8 cellular contexts compared by ENCODE assay signal in the genomic region with DNA sequence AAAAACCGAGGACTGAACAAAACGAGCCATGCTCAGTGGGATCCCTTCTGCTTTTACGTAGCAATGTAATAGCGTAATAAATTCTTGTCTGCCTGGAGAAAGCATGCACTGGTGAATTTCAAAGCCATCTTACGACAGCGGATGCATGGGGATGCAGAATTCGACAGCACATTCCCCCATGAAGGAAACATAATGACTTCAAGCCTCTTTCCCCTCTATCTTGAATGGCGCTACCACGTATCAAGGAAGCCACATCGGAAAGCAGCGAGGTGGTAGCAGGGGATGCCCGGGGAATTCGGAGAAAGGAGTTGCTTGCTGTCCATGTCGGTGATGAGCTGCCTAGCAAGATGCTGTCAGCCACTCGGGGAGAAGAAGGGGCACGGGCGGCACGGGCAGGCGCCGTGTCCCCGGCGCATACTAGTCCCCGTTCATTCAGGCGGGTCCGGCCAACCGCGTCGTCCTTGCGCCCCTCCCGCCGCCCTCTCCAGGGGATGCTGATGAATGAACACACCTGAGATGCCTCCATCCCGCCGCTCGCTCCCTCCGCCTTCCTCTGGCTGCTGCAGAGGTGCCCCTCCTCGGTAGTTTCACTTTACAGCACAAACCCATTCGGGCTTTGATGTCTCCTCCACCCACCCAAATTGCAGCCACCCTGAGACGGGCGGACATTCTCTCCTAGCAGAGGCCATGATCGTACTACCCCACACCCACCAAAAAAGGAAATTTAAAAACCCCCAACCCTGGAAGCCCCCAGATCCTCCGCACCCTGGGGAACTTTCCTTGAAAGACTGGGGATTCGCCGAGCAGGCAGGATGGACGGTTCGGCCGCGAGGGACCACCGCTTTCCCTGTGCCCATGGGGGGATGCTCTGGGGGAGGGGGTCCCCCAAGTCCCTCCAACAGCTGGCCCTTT. TPM values are rescaled to one million over a fixed set of nuclear protein-coding genes. Genes with fewer than 3 reads are reported as not detected.
DNase-seq lines count a peak whose midpoint lies in the region; ATAC-seq and TF ChIP-seq lines count a peak whose summit lies in the region.

No MANE protein-coding gene starts in this region.

- TF ChIP-seq POLR2A in ovary (IDR thresholded peaks at IDR 0.05) (no peak), upper lobe of left lung (IDR thresholded peaks at IDR 0.05) (no peak)

- BruUV-seq in A673 (replicated peaks; lab: Mats Ljungman, UMichigan) = no TSS peak

- ATAC-seq in upper lobe of left lung (ENCODE audit: low FRiP score in 2 of 2) = peak; percentile 19 to 44

- 1% methylated on average over 48 of the region's 48 CpGs for WGBS in ovary, 3 donors
- 6 to 7% methylated on average over 32 to 39 of the region's 48 CpGs for WGBS in upper lobe of left lung, 2 donors

- no peaks in the 10 kb centered on the region for H3K4me1 ChIP-seq in A673 (ENCODE audit: insufficient read depth, low read length, poor library complexity, severe bottlenecking)
- H3K4me1 ChIP-seq in OCI-LY3 (ENCODE audit: low read length) = 0 out of 2 replicates have a peak, but pooled peaks cover 7% of the 10 kb centered on the region
- H3K4me1 ChIP-seq in ovary (ENCODE audit: insufficient read depth) = no peaks in the 10 kb centered on the region
- peaks cover 4 to 27% (median 9%) of the 10 kb centered on the region in 4 donors for H3K4me1 ChIP-seq in upper lobe of left lung

- no peaks in the 10 kb centered on the region for H4K20me1 ChIP-seq in OCI-LY3 (ENCODE audit: insufficient read depth, low read length)

- peak overlapping the region; percentile 74 for H2AFZ ChIP-seq in OCI-LY3 (ENCODE audit: low read depth, low read length)

- H3K9me3 ChIP-seq in A673 (ENCODE audit: low read depth, low read length, poor library complexity, severe bottlenecking) (no peaks in the 10 kb centered on the region), OCI-LY3 (ENCODE audit: insufficient read depth, low read length) (no peaks in the 10 kb centered on the region), ovary (no peaks in the 10 kb centered on the region), upper lobe of left lung (no peaks in the 10 kb centered on the region)

- DNase-seq in A673 (ENCODE audit: low spot score) (peak; percentile 17), GM19240 (ENCODE audit: insufficient read length, low spot score) (peak; percentile 35), globus pallidus (ENCODE audit: low spot score) (peak; percentile 48), ovary (peak; percentile 30 to 60 (median 53)), upper lobe of left lung (peak; percentile 63 to 87), NCI-H2107 treated with DMSO at 0.1 percent for 48 hours (lab: John Stamatoyannopoulos, UW; ENCODE audit: unreplicated experiment) (no peak)
- DNase-seq in activated naive CD4-positive, alpha-beta T cell treated with Interleukin-2 at 50 U/mL for 16 hours = peak; percentile 50

- intact Hi-C loops in A673 (cut with micrococcal nuclease; ENCODE audit: unreplicated experiment) (no loop called here), ovary (cut with DNase I) (no loop called here)

- TF ChIP-seq EP300 in ovary (IDR thresholded peaks at IDR 0.05) (no peak), upper lobe of left lung (IDR thresholded peaks at IDR 0.05) (no peak)

- H3K27ac ChIP-seq in A673 (ENCODE audit: low read depth, low read length, poor library complexity, severe bottlenecking) (no peak overlapping the region), OCI-LY3 (ENCODE audit: low read length) (no peak overlapping the region), ovary (peak overlapping the region; percentile 55 to 66), upper lobe of left lung (peak overlapping the region; percentile 81 to 93 (median 88))

- POLR2A ChIA-PET in A673 (lab: Charles Lee; ENCODE audit: low non-redundant PET) = no interaction called here

- H3K4me3 ChIP-seq in A673 (ENCODE audit: low read depth, low read length, poor library complexity, severe bottlenecking) (peak overlapping the region; percentile 40), OCI-LY3 (ENCODE audit: low read length) (peak overlapping the region; percentile 94), ovary (peak overlapping the region; percentile 74), upper lobe of left lung (peak overlapping the region; percentile 78 to 86 (median 84))

- peak overlapping the region; percentile 60 for H3K9ac ChIP-seq in OCI-LY3 (ENCODE audit: low read length)

- peaks cover 61% of the 10 kb centered on the region for H3K27me3 ChIP-seq in A673 (replicated peaks; ENCODE audit: insufficient read depth, low read depth, low read length, poor library complexity)
- 0 out of 2 replicates have a peak, but pooled peaks cover 10% of the 10 kb centered on the region for H3K27me3 ChIP-seq in OCI-LY3 (ENCODE audit: low read depth, low read length)
- H3K27me3 ChIP-seq in ovary = no peaks in the 10 kb centered on the region
- H3K27me3 ChIP-seq in upper lobe of left lung = no peaks in the 10 kb centered on the region

- no peaks in the 10 kb centered on the region for H3K79me2 ChIP-seq in OCI-LY3 (ENCODE audit: low read length)

- peak overlapping the region; percentile 95 for H3K4me2 ChIP-seq in OCI-LY3 (ENCODE audit: low read length)

- H3K36me3 ChIP-seq in A673 (ENCODE audit: insufficient read depth, low read length, poor library complexity, severe bottlenecking) (no peaks in the 10 kb centered on the region), OCI-LY3 (replicated peaks; ENCODE audit: low read depth, low read length) (no peaks in the 10 kb centered on the region), ovary (no peaks in the 10 kb centered on the region), upper lobe of left lung (no peaks in the 10 kb centered on the region)

- TF ChIP-seq CTCF in A673 (conservative IDR thresholded peaks at IDR 0.05; ENCODE audit: low read depth, low read length) (no peak), OCI-LY3 (IDR thresholded peaks at IDR 0.05; ENCODE audit: low read depth, low read length) (no peak), ovary (IDR thresholded peaks at IDR 0.05) (no peak), upper lobe of left lung (IDR thresholded peaks at IDR 0.05) (peak in 1 of 6 experiments; percentile 18)

- CTCF ChIA-PET in A673 (lab: Charles Lee) = no interaction called here

RNA-seq across cellular contexts. Expression of a gene that starts 0.6 kb away (rescaled TPM):
- total RNA-seq in A673 (2021) (0.52 and 0.56 TPM in 2 replicates), ovary (100 to 1,000 TPM in 1 of 7 donors, 10 to 100 TPM in 6; 10.7 to 126 (median 20.0) TPM), upper lobe of left lung (100 to 1,000 TPM in 1 of 6 donors, 10 to 100 TPM in 5; 45.8 to 116 (median 71.7) TPM)
- polyA plus RNA-seq in ovary = 100 to 1,000 TPM in 1 of 2 donors, 10 to 100 TPM in 1; 14.7 to 156 TPM

Comparison
In these comparisons a context has a peak if more than half of its experiments do, and no peak if none do; other contexts are left out.
1. H3K27ac ChIP-seq: peak in ovary (2 of 2) and upper lobe of left lung (4 of 4); none in A673 (single experiment) and OCI-LY3 (single experiment).
2. H3K4me3 ChIP-seq: peak in every context shown above with its lines; median percentile 94 in OCI-LY3; 84 in upper lobe of left lung; 74 in ovary; 40 in A673.